11 cellular contexts compared by ENCODE assay signal in the genomic region with DNA sequence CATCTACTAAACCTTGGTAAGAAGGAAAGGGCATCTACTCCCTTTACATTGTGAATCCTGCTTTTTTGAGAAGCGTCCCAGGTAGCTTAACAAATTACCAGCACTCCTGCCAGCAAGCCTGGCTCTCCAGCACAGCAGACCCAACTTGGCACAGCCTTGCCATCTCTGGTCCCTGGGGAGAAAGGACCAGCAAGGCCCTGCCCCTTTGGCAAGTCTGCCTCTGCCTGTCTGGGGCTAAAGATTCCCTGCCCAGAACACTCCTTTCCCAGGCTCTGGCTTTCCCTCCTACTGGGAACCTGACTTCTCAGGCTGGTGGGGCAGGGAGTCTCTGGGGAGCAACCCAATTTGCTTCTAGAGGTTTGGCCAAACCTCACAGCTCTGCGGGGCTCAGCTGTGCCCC.
DNase-seq lines count a peak whose midpoint lies in the region; ATAC-seq and TF ChIP-seq lines count a peak whose summit lies in the region.
"Had no signal": no experiment of that assay in that cellular context is flagged by ENCODE, and none has a peak within 500 bp of the region (broad histone marks: within the 10 kb centered on the region; RNA-seq: fewer than 3 reads in every experiment).

No MANE protein-coding gene starts in this region.

- H3K27me3 Mint-ChIP-seq in activated CD8-positive, alpha-beta memory T cell treated with anti-CD3 and anti-CD28 coated beads, Interleukin-2, amount 10 ng/mL, durations not matched to agents 7 days and 5 days, result no peaks in the 10 kb centered on the region
- no peaks in the 10 kb centered on the region for H3K27me3 Mint-ChIP-seq in activated T-helper 1 cell treated with anti-CD3 and anti-CD28 coated beads, Interleukin-12 subunit alpha, Interleukin-12 subunit beta, Interleukin-2, Interleukin-4 antibody, amounts not matched to agents 30 ng/mL and 10 ng/mL and 1 ng/mL, durations not matched to agents 14 hours and 24 hours and 36 hours (ENCODE audit: insufficient read depth)
- H3K27me3 Mint-ChIP-seq in type B pancreatic cell (no peaks in the 10 kb centered on the region), progenitor cell of endocrine pancreas (no peaks in the 10 kb centered on the region)
- H3K27me3 Mint-ChIP-seq: naive B cell had no signal

- TF ChIP-seq CTCF in lower lobe of right lung (IDR thresholded peaks at IDR 0.05), result no peak
- no peak for TF ChIP-seq CTCF in type B pancreatic cell (conservative IDR thresholded peaks at IDR 0.05)
- no peak for TF ChIP-seq CTCF in progenitor cell of endocrine pancreas (IDR thresholded peaks at IDR 0.05; ENCODE audit: unreplicated experiment)

- no peak overlapping the region for H3K4me3 ChIP-seq in lower lobe of right lung

- H3K4me3 Mint-ChIP-seq in activated CD8-positive, alpha-beta memory T cell treated with anti-CD3 and anti-CD28 coated beads, Interleukin-2, amount 10 ng/mL, durations not matched to agents 7 days and 5 days, result no peak overlapping the region
- no peak overlapping the region for H3K4me3 Mint-ChIP-seq in activated T-helper 1 cell treated with anti-CD3 and anti-CD28 coated beads, Interleukin-12 subunit alpha, Interleukin-12 subunit beta, Interleukin-2, Interleukin-4 antibody, amounts not matched to agents 30 ng/mL and 10 ng/mL and 1 ng/mL, durations not matched to agents 14 hours and 24 hours and 36 hours
- H3K4me3 Mint-ChIP-seq in type B pancreatic cell (no peak overlapping the region), progenitor cell of endocrine pancreas (ENCODE audit: low read depth) (no peak overlapping the region)
- H3K4me3 Mint-ChIP-seq: activated T-cell treated with anti-CD3 and anti-CD28 coated beads, Interleukin-2, amount 50 U/mL, for 4 hours; naive B cell had no signal

- no peaks in the 10 kb centered on the region for H3K9me3 Mint-ChIP-seq in activated CD8-positive, alpha-beta memory T cell treated with anti-CD3 and anti-CD28 coated beads, Interleukin-2, amount 10 ng/mL, durations not matched to agents 7 days and 5 days (ENCODE audit: low read depth)
- no peaks in the 10 kb centered on the region for H3K9me3 Mint-ChIP-seq in activated T-helper 1 cell treated with anti-CD3 and anti-CD28 coated beads, Interleukin-12 subunit alpha, Interleukin-12 subunit beta, Interleukin-2, Interleukin-4 antibody, amounts not matched to agents 30 ng/mL and 10 ng/mL and 1 ng/mL, durations not matched to agents 14 hours and 24 hours and 36 hours
- H3K9me3 Mint-ChIP-seq in type B pancreatic cell (no peaks in the 10 kb centered on the region), progenitor cell of endocrine pancreas (ENCODE audit: low read depth) (no peaks in the 10 kb centered on the region)
- H3K9me3 Mint-ChIP-seq: activated T-cell treated with anti-CD3 and anti-CD28 coated beads, Interleukin-2, amount 50 U/mL, for 4 hours; naive B cell had no signal

- H3K27ac ChIP-seq in lower lobe of right lung, result peak overlapping the region; percentile 25

- no peaks in the 10 kb centered on the region for H3K9me3 ChIP-seq in lower lobe of right lung

- peaks cover 44% of the 10 kb centered on the region for H3K36me3 ChIP-seq in lower lobe of right lung

- peaks cover 47% of the 10 kb centered on the region for H3K36me3 Mint-ChIP-seq in activated CD8-positive, alpha-beta memory T cell treated with anti-CD3 and anti-CD28 coated beads, Interleukin-2, amount 10 ng/mL, durations not matched to agents 7 days and 5 days
- H3K36me3 Mint-ChIP-seq in activated T-helper 1 cell treated with anti-CD3 and anti-CD28 coated beads, Interleukin-12 subunit alpha, Interleukin-12 subunit beta, Interleukin-2, Interleukin-4 antibody, amounts not matched to agents 30 ng/mL and 10 ng/mL and 1 ng/mL, durations not matched to agents 14 hours and 24 hours and 36 hours (ENCODE audit: low read depth), result peaks cover 33% of the 10 kb centered on the region
- H3K36me3 Mint-ChIP-seq in type B pancreatic cell (peaks cover 43% of the 10 kb centered on the region), progenitor cell of endocrine pancreas (ENCODE audit: insufficient read depth) (peaks cover 2% of the 10 kb centered on the region)
- H3K36me3 Mint-ChIP-seq: naive B cell had no signal

- no peak for DNase-seq in activated CD8-positive, alpha-beta memory T cell treated with anti-CD3 and anti-CD28 coated beads, Interleukin-2, amount 10 ng/mL, durations not matched to agents 7 days and 5 days
- DNase-seq in activated CD8-positive, alpha-beta memory T cell treated with anti-CD3 and anti-CD28 coated beads for 24 hours, result no peak
- DNase-seq in activated T-helper 1 cell treated with anti-CD3 and anti-CD28 coated beads, Interleukin-12 subunit alpha, Interleukin-12 subunit beta, Interleukin-2, Interleukin-4 antibody, amounts not matched to agents 30 ng/mL and 10 ng/mL and 1 ng/mL, durations not matched to agents 14 hours and 24 hours and 36 hours (ENCODE audit: low spot score), result no peak
- DNase-seq in lower lobe of right lung (no peak), type B pancreatic cell (ENCODE audit: extremely low spot score, unreplicated experiment) (no peak), progenitor cell of endocrine pancreas (ENCODE audit: low spot score, unreplicated experiment) (no peak), HuH-7.5 (ENCODE audit: low spot score) (no peak)
- DNase-seq: activated T-cell treated with anti-CD3 and anti-CD28 coated beads, Interleukin-2, amount 50 U/mL, for 4 hours; naive B cell; RPMI8226 had no signal

- peak overlapping the region; percentile 58 for H3K27ac Mint-ChIP-seq in activated CD8-positive, alpha-beta memory T cell treated with anti-CD3 and anti-CD28 coated beads, Interleukin-2, amount 10 ng/mL, durations not matched to agents 7 days and 5 days
- peak overlapping the region; percentile 70 for H3K27ac Mint-ChIP-seq in activated T-helper 1 cell treated with anti-CD3 and anti-CD28 coated beads, Interleukin-12 subunit alpha, Interleukin-12 subunit beta, Interleukin-2, Interleukin-4 antibody, amounts not matched to agents 30 ng/mL and 10 ng/mL and 1 ng/mL, durations not matched to agents 14 hours and 24 hours and 36 hours
- H3K27ac Mint-ChIP-seq in type B pancreatic cell (peak overlapping the region; percentile 71), progenitor cell of endocrine pancreas (no peak overlapping the region)
- H3K27ac Mint-ChIP-seq: naive B cell had no signal

- H3K4me1 ChIP-seq in lower lobe of right lung, result peaks cover 47% of the 10 kb centered on the region

- intact Hi-C loops in activated T-helper 1 cell treated with anti-CD3 and anti-CD28 coated beads, Interleukin-12 subunit alpha, Interleukin-12 subunit beta, Interleukin-2, Interleukin-4 antibody, amounts not matched to agents 30 ng/mL and 10 ng/mL and 1 ng/mL, durations not matched to agents 14 hours and 24 hours and 36 hours (cut with micrococcal nuclease), result no loop called here
- intact Hi-C loops in lower lobe of right lung (cut with DNase I), result no loop called here

- CTCF ChIA-PET in activated CD8-positive, alpha-beta memory T cell treated with anti-CD3 and anti-CD28 coated beads, Interleukin-2, amount 10 ng/mL, durations not matched to agents 7 days and 5 days (lab: Charles Lee), result no interaction called here

- H3K4me1 Mint-ChIP-seq in activated CD8-positive, alpha-beta memory T cell treated with anti-CD3 and anti-CD28 coated beads, Interleukin-2, amount 10 ng/mL, durations not matched to agents 7 days and 5 days, result peaks cover 42% of the 10 kb centered on the region
- H3K4me1 Mint-ChIP-seq in activated T-helper 1 cell treated with anti-CD3 and anti-CD28 coated beads, Interleukin-12 subunit alpha, Interleukin-12 subunit beta, Interleukin-2, Interleukin-4 antibody, amounts not matched to agents 30 ng/mL and 10 ng/mL and 1 ng/mL, durations not matched to agents 14 hours and 24 hours and 36 hours (ENCODE audit: low read depth), result peaks cover 35% of the 10 kb centered on the region
- H3K4me1 Mint-ChIP-seq in type B pancreatic cell (ENCODE audit: unreplicated experiment) (peaks cover 30% of the 10 kb centered on the region), progenitor cell of endocrine pancreas (ENCODE audit: low read depth) (peaks cover 12% of the 10 kb centered on the region)
- H3K4me1 Mint-ChIP-seq: naive B cell had no signal

- no peak for ATAC-seq in activated CD8-positive, alpha-beta memory T cell treated with anti-CD3 and anti-CD28 coated beads, Interleukin-2, amount 10 ng/mL, durations not matched to agents 7 days and 5 days
- ATAC-seq in lower lobe of right lung (no peak), GM19035 (IDR thresholded peaks at IDR 0.05; ENCODE audit: unreplicated experiment) (no peak)
- ATAC-seq: activated T-cell treated with anti-CD3 and anti-CD28 coated beads, Interleukin-2, amount 50 U/mL, for 4 hours had no signal

- H3K27me3 ChIP-seq in lower lobe of right lung (ENCODE audit: low read depth), result no peaks in the 10 kb centered on the region
